Comparison of ENCODE assay signal across 1 cellular context in the genomic region with DNA sequence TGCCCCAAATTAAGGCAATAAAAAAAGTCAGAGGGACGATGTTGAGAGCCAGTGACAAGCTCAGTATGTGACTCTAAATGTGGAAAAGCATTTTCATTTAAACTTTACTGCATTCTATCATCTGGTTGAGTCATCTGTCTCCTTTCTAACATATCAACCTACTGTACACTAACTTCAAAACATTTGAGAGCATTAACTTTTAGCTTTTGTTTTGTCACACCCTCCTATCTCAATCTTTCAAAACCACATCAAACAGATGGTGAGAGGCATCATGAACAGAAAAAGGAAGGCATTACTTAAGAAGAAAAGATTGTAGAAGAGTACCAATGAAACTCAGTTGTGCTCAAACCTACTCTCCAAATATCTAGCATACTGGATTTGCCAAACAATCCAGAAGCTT.
A peak's percentile ranks its signal among the peaks of the same experiment; 100 is the strongest.
TF ChIP-seq lines count a peak whose summit lies in the region.

No MANE protein-coding gene starts in this region.

TF ChIP-seq in GM12878, 131 proteins besides CTCF, POLR2A, EP300 and RAD21:
- TF ChIP-seq ZNF622 (IDR thresholded peaks at IDR 0.05): no peak
- peak; percentile 97 for TF ChIP-seq TCF7 (IDR thresholded peaks at IDR 0.05; ENCODE audit: borderline replicate concordance)
- no peak for TF ChIP-seq KLF5 (IDR thresholded peaks at IDR 0.05; ENCODE audit: partially characterized antibody)
- TF ChIP-seq ZBTB40 (IDR thresholded peaks at IDR 0.05; ENCODE audit: borderline replicate concordance): no peak
- TF ChIP-seq MTA2 (IDR thresholded peaks at IDR 0.05; ENCODE audit: low read depth): no peak
- no peak for TF ChIP-seq ATF7 (IDR thresholded peaks at IDR 0.05; ENCODE audit: low read depth)
- TF ChIP-seq, protein P1, sequence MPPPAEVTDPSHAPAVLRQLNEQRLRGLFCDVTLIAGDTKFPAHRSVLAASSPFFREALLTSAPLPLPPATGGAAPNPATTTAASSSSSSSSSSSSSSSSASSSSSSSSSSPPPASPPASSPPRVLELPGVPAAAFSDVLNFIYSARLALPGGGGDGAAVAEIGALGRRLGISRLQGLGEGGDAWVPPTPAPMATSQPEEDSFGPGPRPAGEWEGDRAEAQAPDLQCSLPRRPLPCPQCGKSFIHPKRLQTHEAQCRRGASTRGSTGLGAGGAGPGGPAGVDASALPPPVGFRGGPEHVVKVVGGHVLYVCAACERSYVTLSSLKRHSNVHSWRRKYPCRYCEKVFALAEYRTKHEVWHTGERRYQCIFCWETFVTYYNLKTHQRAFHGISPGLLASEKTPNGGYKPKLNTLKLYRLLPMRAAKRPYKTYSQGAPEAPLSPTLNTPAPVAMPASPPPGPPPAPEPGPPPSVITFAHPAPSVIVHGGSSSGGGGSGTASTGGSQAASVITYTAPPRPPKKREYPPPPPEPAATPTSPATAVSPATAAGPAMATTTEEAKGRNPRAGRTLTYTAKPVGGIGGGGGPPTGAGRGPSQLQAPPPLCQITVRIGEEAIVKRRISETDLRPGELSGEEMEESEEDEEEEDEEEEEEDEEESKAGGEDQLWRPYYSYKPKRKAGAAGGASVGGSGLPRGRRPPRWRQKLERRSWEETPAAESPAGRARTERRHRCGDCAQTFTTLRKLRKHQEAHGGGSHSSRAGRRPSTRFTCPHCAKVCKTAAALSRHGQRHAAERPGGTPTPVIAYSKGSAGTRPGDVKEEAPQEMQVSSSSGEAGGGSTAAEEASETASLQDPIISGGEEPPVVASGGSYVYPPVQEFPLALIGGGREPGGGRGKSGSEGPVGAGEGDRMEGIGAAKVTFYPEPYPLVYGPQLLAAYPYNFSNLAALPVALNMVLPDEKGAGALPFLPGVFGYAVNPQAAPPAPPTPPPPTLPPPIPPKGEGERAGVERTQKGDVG (CRISPR knock-in tag; IDR thresholded peaks at IDR 0.05): no peak
- TF ChIP-seq, protein P2, sequence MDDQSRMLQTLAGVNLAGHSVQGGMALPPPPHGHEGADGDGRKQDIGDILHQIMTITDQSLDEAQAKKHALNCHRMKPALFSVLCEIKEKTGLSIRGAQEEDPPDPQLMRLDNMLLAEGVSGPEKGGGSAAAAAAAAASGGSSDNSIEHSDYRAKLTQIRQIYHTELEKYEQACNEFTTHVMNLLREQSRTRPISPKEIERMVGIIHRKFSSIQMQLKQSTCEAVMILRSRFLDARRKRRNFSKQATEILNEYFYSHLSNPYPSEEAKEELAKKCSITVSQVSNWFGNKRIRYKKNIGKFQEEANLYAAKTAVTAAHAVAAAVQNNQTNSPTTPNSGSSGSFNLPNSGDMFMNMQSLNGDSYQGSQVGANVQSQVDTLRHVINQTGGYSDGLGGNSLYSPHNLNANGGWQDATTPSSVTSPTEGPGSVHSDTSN (IDR thresholded peaks at IDR 0.05; ENCODE audit: insufficient replicate concordance, low read depth, low read length): no peak
- no peak for TF ChIP-seq JUND (IDR thresholded peaks at IDR 0.05; ENCODE audit: low read depth, low read length)
- 0 out of 2 replicates have a peak, but pooled peaks have one; percentile 13 for TF ChIP-seq GABPA (IDR thresholded peaks at IDR 0.05; ENCODE audit: low read depth)
- peak; percentile 37; the same call in 1 of the 2 replicates for TF ChIP-seq JUNB (IDR thresholded peaks at IDR 0.05)
- TF ChIP-seq ZBED1 (IDR thresholded peaks at IDR 0.05; ENCODE audit: borderline replicate concordance): no peak
- TF ChIP-seq CEBPZ (IDR thresholded peaks at IDR 0.05; ENCODE audit: low read depth, low read length): no peak
- no peak for TF ChIP-seq RFX5 (IDR thresholded peaks at IDR 0.05; ENCODE audit: low read depth, low read length)
- peak; percentile 88 for TF ChIP-seq RUNX3 (IDR thresholded peaks at IDR 0.05; ENCODE audit: low read length)
- TF ChIP-seq TCF3 (IDR thresholded peaks at IDR 0.05; ENCODE audit: borderline replicate concordance, insufficient read depth, low read depth, low read length): no peak
- TF ChIP-seq BMI1 (IDR thresholded peaks at IDR 0.05; ENCODE audit: borderline replicate concordance): no peak
- no peak for TF ChIP-seq NR2C2 (IDR thresholded peaks at IDR 0.05; ENCODE audit: borderline replicate concordance, control insufficient read depth, insufficient read length, low read depth)
- no peak for TF ChIP-seq NR2C1 (IDR thresholded peaks at IDR 0.05)
- TF ChIP-seq, protein P3, sequence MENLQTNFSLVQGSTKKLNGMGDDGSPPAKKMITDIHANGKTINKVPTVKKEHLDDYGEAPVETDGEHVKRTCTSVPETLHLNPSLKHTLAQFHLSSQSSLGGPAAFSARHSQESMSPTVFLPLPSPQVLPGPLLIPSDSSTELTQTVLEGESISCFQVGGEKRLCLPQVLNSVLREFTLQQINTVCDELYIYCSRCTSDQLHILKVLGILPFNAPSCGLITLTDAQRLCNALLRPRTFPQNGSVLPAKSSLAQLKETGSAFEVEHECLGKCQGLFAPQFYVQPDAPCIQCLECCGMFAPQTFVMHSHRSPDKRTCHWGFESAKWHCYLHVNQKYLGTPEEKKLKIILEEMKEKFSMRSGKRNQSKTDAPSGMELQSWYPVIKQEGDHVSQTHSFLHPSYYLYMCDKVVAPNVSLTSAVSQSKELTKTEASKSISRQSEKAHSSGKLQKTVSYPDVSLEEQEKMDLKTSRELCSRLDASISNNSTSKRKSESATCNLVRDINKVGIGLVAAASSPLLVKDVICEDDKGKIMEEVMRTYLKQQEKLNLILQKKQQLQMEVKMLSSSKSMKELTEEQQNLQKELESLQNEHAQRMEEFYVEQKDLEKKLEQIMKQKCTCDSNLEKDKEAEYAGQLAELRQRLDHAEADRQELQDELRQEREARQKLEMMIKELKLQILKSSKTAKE (IDR thresholded peaks at IDR 0.05; ENCODE audit: low read depth, poor library complexity, severe bottlenecking): no peak
- TF ChIP-seq MEF2A (IDR thresholded peaks at IDR 0.05; ENCODE audit: insufficient read depth, low read depth, low read length): no peak
- no peak for TF ChIP-seq YBX1 (IDR thresholded peaks at IDR 0.05)
- TF ChIP-seq ASH2L (IDR thresholded peaks at IDR 0.05; ENCODE audit: borderline replicate concordance, low read depth): no peak
- no peak for TF ChIP-seq CBX5 (IDR thresholded peaks at IDR 0.05; ENCODE audit: low read depth)
- TF ChIP-seq, protein P4, sequence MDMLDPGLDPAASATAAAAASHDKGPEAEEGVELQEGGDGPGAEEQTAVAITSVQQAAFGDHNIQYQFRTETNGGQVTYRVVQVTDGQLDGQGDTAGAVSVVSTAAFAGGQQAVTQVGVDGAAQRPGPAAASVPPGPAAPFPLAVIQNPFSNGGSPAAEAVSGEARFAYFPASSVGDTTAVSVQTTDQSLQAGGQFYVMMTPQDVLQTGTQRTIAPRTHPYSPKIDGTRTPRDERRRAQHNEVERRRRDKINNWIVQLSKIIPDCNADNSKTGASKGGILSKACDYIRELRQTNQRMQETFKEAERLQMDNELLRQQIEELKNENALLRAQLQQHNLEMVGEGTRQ (IDR thresholded peaks at IDR 0.05; ENCODE audit: borderline replicate concordance, low read depth, low read length): no peak
- no peak for TF ChIP-seq IRF4 (IDR thresholded peaks at IDR 0.05; ENCODE audit: low read depth, low read length)
- TF ChIP-seq BACH1 (IDR thresholded peaks at IDR 0.05; ENCODE audit: borderline replicate concordance): no peak
- TF ChIP-seq TAF1 (IDR thresholded peaks at IDR 0.05; ENCODE audit: borderline replicate concordance, low read depth, low read length): no peak
- TF ChIP-seq, protein P5, sequence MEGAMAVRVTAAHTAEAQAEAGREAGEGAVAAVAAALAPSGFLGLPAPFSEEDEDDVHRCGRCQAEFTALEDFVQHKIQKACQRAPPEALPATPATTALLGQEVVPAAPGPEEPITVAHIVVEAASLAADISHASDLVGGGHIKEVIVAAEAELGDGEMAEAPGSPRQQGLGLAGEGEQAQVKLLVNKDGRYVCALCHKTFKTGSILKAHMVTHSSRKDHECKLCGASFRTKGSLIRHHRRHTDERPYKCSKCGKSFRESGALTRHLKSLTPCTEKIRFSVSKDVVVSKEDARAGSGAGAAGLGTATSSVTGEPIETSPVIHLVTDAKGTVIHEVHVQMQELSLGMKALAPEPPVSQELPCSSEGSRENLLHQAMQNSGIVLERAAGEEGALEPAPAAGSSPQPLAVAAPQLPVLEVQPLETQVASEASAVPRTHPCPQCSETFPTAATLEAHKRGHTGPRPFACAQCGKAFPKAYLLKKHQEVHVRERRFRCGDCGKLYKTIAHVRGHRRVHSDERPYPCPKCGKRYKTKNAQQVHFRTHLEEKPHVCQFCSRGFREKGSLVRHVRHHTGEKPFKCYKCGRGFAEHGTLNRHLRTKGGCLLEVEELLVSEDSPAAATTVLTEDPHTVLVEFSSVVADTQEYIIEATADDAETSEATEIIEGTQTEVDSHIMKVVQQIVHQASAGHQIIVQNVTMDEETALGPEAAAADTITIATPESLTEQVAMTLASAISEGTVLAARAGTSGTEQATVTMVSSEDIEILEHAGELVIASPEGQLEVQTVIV (IDR thresholded peaks at IDR 0.05; ENCODE audit: borderline replicate concordance, partially characterized antibody): no peak
TF ChIP-seq in GM12878: peak in this region for 4.
